19 cellular contexts compared by ENCODE assay signal in the genomic region with DNA sequence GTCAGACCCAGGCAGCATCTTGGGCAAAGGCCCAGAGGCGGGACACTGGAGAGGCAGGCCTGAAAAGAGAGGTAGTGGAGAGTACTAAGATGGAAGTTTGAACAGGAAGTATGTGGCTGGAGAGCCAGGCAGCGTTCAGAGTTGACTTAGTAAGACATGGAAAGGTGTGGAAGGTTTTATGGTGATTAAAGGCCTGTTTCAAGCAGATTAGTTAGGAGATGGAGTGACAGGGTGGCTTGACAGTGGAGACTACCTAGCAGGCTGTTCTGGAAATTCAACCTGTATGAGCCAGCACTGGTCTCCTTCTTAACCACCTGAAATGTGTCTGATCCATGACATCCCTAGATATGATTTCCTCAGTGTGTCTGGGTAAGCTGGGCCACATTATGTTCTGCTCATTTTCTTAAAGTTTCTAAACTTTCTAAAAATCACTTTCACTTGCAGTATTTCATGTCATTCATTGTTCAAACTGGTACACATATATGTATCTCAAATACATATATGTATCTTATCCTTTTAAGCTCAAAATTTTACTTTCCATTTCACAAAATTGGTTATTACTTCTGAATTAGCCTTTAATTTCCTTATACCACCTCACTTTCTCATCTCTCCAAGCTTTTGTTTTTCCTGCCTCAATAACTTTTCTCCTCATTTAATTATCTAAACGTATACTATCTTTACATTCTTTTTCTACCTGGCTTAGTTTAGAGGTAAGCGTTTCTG. TPM values are rescaled to one million over a fixed set of nuclear protein-coding genes. Genes with fewer than 3 reads are reported as not detected.
DNase-seq lines count a peak whose midpoint lies in the region; ATAC-seq, FAIRE-seq and TF ChIP-seq lines count a peak whose summit lies in the region.
"Had no signal": no experiment of that assay in that cellular context is flagged by ENCODE, and none has a peak within 500 bp of the region (broad histone marks: within the 10 kb centered on the region; RNA-seq: fewer than 3 reads in every experiment).

No MANE protein-coding gene starts in this region.

- peaks cover 3% of the 10 kb centered on the region for H3K27me3 Mint-ChIP-seq in GM23338 (ENCODE audit: insufficient read depth, low read depth, poor library complexity)
- peaks cover 49% of the 10 kb centered on the region for H3K27me3 Mint-ChIP-seq in central memory CD8-positive, alpha-beta T cell

- no peaks in the 10 kb centered on the region for H3K9me3 Mint-ChIP-seq in GM23338
- no peaks in the 10 kb centered on the region for H3K9me3 Mint-ChIP-seq in central memory CD8-positive, alpha-beta T cell

- H3K27me3 ChIP-seq in GM23338 (ENCODE audit: insufficient read depth) = no peaks in the 10 kb centered on the region
- no peaks in the 10 kb centered on the region for H3K27me3 ChIP-seq in keratinocyte (ENCODE audit: control insufficient read depth, extremely low read depth, insufficient read depth, low read length)
- 0 out of 2 replicates have a peak, but pooled peaks cover 1% of the 10 kb centered on the region for H3K27me3 ChIP-seq in GM23248 (replicated peaks; ENCODE audit: insufficient read depth)
- H3K27me3 ChIP-seq: BLaER1 had no signal

- H3K4me3 ChIP-seq in GM23338 (no peak overlapping the region), HEK293 (ENCODE audit: low read depth, low read length) (no peak overlapping the region), keratinocyte (ENCODE audit: control insufficient read depth in 2 of 3, extremely low read depth in 1 of 3, insufficient read depth in 2 of 3, low read depth in 1 of 3, low read length in 3 of 3) (no peak overlapping the region), GM23248 (no peak overlapping the region)
- H3K4me3 ChIP-seq: BLaER1, GM12878, HAP-1 had no signal

- 66 to 68% methylated on average over 4 of the region's 4 CpGs for WGBS in GM23248 (ENCODE audit: low coverage in 1 of 2, low lambda C conversion rate in 2 of 2, missing lambda C conversion rate in 2 of 2), 2 experiments

- no peak for TF ChIP-seq CTCF in GM23338 (conservative IDR thresholded peaks at IDR 0.05; ENCODE audit: low read depth in 2 of 2)
- TF ChIP-seq CTCF in HEK293 (tag by site-specific recombination; IDR thresholded peaks at IDR 0.05) = no peak
- no peak for TF ChIP-seq CTCF in keratinocyte (optimal IDR thresholded peaks at IDR 0.05 in 1 of 3, IDR thresholded peaks at IDR 0.05 in 1 of 3, conservative IDR thresholded peaks at IDR 0.05 in 1 of 3; ENCODE audit: extremely low read depth in 1 of 3, insufficient read depth in 2 of 3, low read length in 3 of 3)

- H3K9ac ChIP-seq in keratinocyte (ENCODE audit: control insufficient read depth, extremely low read depth, insufficient read depth, low read length) = no peak overlapping the region
- H3K9ac ChIP-seq in GM23248 = no peak overlapping the region
- H3K9ac ChIP-seq: BLaER1 had no signal

- no peak overlapping the region for H3K27ac Mint-ChIP-seq in GM23338
- H3K27ac Mint-ChIP-seq in central memory CD8-positive, alpha-beta T cell (ENCODE audit: low read depth) = peak overlapping the region; percentile 2
- H3K27ac Mint-ChIP-seq: CD14-positive monocyte; CD4-positive, alpha-beta memory T cell had no signal

- CTCF ChIA-PET in HEK293 (lab: Yijun Ruan, JAX) = interaction anchor here (0.6 to 0.9 kb wide), 2 partner anchors 19 to 70 kb away, joined by 3 to 4 read pairs; no protein-coding TSS in a partner anchor

- H3K36me3 ChIP-seq in GM23338 (ENCODE audit: insufficient read depth) (no peaks in the 10 kb centered on the region), HEK293 (ENCODE audit: control insufficient read depth in 2 of 2, insufficient read depth in 1 of 2, low read length in 2 of 2) (no peaks in the 10 kb centered on the region), keratinocyte (ENCODE audit: control insufficient read depth in 2 of 2, extremely low read depth in 1 of 2, insufficient read depth in 2 of 2, low read length in 2 of 2) (no peaks in the 10 kb centered on the region), GM23248 (ENCODE audit: low read depth) (no peaks in the 10 kb centered on the region)
- H3K36me3 ChIP-seq: BLaER1, HAP-1 had no signal

- dilution Hi-C loops in keratinocyte (cut with MboI; ENCODE audit: extremely low pct_ligation_motif_present, low sequenced_read_pairs) = no loop called here

- no peaks in the 10 kb centered on the region; the same call in 1 of the 2 replicates for H3K4me1 ChIP-seq in GM23338 (ENCODE audit: insufficient read depth)
- no peaks in the 10 kb centered on the region for H3K4me1 ChIP-seq in HEK293 (ENCODE audit: control insufficient read depth, insufficient read depth, low read length)
- H3K4me1 ChIP-seq in keratinocyte (ENCODE audit: control insufficient read depth, extremely low read depth, insufficient read depth, low read length) = no peaks in the 10 kb centered on the region
- peaks cover 7% of the 10 kb centered on the region; the same call in 1 of the 2 replicates for H3K4me1 ChIP-seq in GM23248 (ENCODE audit: insufficient read depth)
- H3K4me1 ChIP-seq: BLaER1, HAP-1 had no signal

- DNase-seq in GM23338 (ENCODE audit: low spot score) = no peak
- DNase-seq in central memory CD8-positive, alpha-beta T cell (ENCODE audit: low spot score in 2 of 2) = no peak
- DNase-seq in keratinocyte (ENCODE audit: low read depth, low spot score) = no peak
- no peak for DNase-seq in OCI-M1 (lab: John Stamatoyannopoulos, UW)
- DNase-seq in globus pallidus (ENCODE audit: low spot score) = no peak
- no peak for DNase-seq in GM23248
- no peak for DNase-seq in activated T-cell treated with anti-CD3 and anti-CD28 coated beads, Interleukin-2, amount 50 U/mL, for 1 hour
- DNase-seq: AML-193; CD4-positive, alpha-beta memory T cell; DMS79 treated with DMSO at 0.1 percent for 48 hours; GOT3; KG1 had no signal

- H3K79me2 ChIP-seq in GM23338 (replicated peaks; ENCODE audit: insufficient read depth) = no peaks in the 10 kb centered on the region
- no peaks in the 10 kb centered on the region for H3K79me2 ChIP-seq in keratinocyte (ENCODE audit: control insufficient read depth, insufficient read depth, low read length)
- no peaks in the 10 kb centered on the region for H3K79me2 ChIP-seq in GM23248 (ENCODE audit: insufficient read depth)

- H3K27ac ChIP-seq in GM23338 (ENCODE audit: low read depth) (no peak overlapping the region), HEK293 (ENCODE audit: extremely low read depth, low read depth, low read length) (no peak overlapping the region), keratinocyte (ENCODE audit: control insufficient read depth, insufficient read depth, low read length) (no peak overlapping the region), GM23248 (no peak overlapping the region)
- H3K27ac ChIP-seq: BLaER1 had no signal

- H3K4me2 ChIP-seq in GM23338 (no peak overlapping the region), keratinocyte (ENCODE audit: control insufficient read depth, extremely low read depth, insufficient read depth, low read depth, low read length) (no peak overlapping the region), GM23248 (ENCODE audit: unreplicated experiment) (no peak overlapping the region)
- H3K4me2 ChIP-seq: BLaER1 had no signal

- no peaks in the 10 kb centered on the region for H3K9me1 ChIP-seq in keratinocyte (ENCODE audit: control insufficient read depth, extremely low read depth, insufficient read depth, low read length)

- peaks cover 3% of the 10 kb centered on the region; the same call in 2 of the 3 replicates for H3K4me1 Mint-ChIP-seq in GM23338
- no peaks in the 10 kb centered on the region for H3K4me1 Mint-ChIP-seq in central memory CD8-positive, alpha-beta T cell
- H3K4me1 Mint-ChIP-seq: CD14-positive monocyte had no signal

- peak overlapping the region; percentile 45; the same call in 1 of the 2 replicates for H2AFZ ChIP-seq in GM23338
- H2AFZ ChIP-seq in keratinocyte (ENCODE audit: control insufficient read depth, low read length) = peak overlapping the region; percentile 16
- H2AFZ ChIP-seq in GM23248 = no peak overlapping the region

- H3K9me2 ChIP-seq in GM23338 (ENCODE audit: insufficient read depth) (no peaks in the 10 kb centered on the region; the same call in 1 of the 2 replicates), GM23248 (ENCODE audit: insufficient read depth) (0 out of 2 replicates have a peak, but pooled peaks cover 4% of the 10 kb centered on the region)

- H3F3A ChIP-seq in GM23338 (replicated peaks; ENCODE audit: low read depth) (no peaks in the 10 kb centered on the region), GM23248 (ENCODE audit: insufficient read depth) (no peaks in the 10 kb centered on the region)

- no peaks in the 10 kb centered on the region for H4K20me1 ChIP-seq in GM23338 (replicated peaks; ENCODE audit: insufficient read depth)
- no peaks in the 10 kb centered on the region for H4K20me1 ChIP-seq in keratinocyte (ENCODE audit: control insufficient read depth, extremely low read depth, insufficient read depth, low read length)
- no peaks in the 10 kb centered on the region for H4K20me1 ChIP-seq in GM23248 (ENCODE audit: insufficient read depth)
- H4K20me1 ChIP-seq: BLaER1 had no signal

- no peak for ATAC-seq in GM23338
- no peak for ATAC-seq in central memory CD8-positive, alpha-beta T cell (replicated peaks; ENCODE audit: extremely low read depth, poor library complexity, severe bottlenecking)
- ATAC-seq: GM12878 had no signal

- FAIRE-seq in keratinocyte (lab: Jason Lieb, UNC) = no peak
- FAIRE-seq: A204.1, GM12878 had no signal

- H3K36me3 Mint-ChIP-seq in GM23338 (ENCODE audit: low read depth) = no peaks in the 10 kb centered on the region
- no peaks in the 10 kb centered on the region for H3K36me3 Mint-ChIP-seq in central memory CD8-positive, alpha-beta T cell (ENCODE audit: insufficient read depth)
- H3K36me3 Mint-ChIP-seq: CD14-positive monocyte; CD4-positive, alpha-beta memory T cell had no signal

- POLR2A ChIA-PET in HEK293 (lab: Yijun Ruan, JAX) = no interaction called here

- in situ Hi-C loops in GM23248 (cut with MboI) = no loop called here

- no peak overlapping the region for H3K4me3 Mint-ChIP-seq in GM23338
- no peak overlapping the region for H3K4me3 Mint-ChIP-seq in central memory CD8-positive, alpha-beta T cell
- H3K4me3 Mint-ChIP-seq: CD14-positive monocyte; CD4-positive, alpha-beta memory T cell had no signal

- H3K9me3 ChIP-seq in HEK293 (ENCODE audit: control insufficient read depth, insufficient read depth, low read depth, low read length) (no peaks in the 10 kb centered on the region), keratinocyte (ENCODE audit: control insufficient read depth, low read depth, low read length) (no peaks in the 10 kb centered on the region), GM23248 (ENCODE audit: low read depth) (no peaks in the 10 kb centered on the region)
- H3K9me3 ChIP-seq: BLaER1, HAP-1 had no signal

RNA-seq across cellular contexts. Expression of gene ARL14, which starts 43.4 kb away (rescaled TPM):
- total RNA-seq in GM23338 (2014; rRNA removed; shearing (Covaris generic)) = not detected in 2 replicates
- polyA plus RNA-seq in GM23338 (2016; fragmentation: Nextera tagmentation; extraction: Ambion mirVana) = not detected in 2 replicates
- 0.76 to 2.4 TPM (median 1.6 TPM) in 3 replicates for polyA plus RNA-seq in keratinocyte
- 0.69 TPM for polyA plus RNA-seq in keratinocyte (2011; ENCODE audit: low read depth)
- polyA plus RNA-seq in keratinocyte (2011; cell fraction: cytosol; rRNA removed) = 0.92 and 1.3 TPM in 2 replicates
- polyA plus RNA-seq in keratinocyte (2011; cell fraction: nucleus; rRNA removed) = 2.6 and 3.3 TPM in 2 replicates
- polyA plus RNA-seq in keratinocyte (2012; ENCODE audit: low replicate concordance) = 0.22 and 1.1 TPM in 2 replicates
- 0.16 to 0.70 TPM in 2 of 3 replicates, not detected in the other for polyA minus RNA-seq in keratinocyte
- not detected for polyA minus RNA-seq in keratinocyte (2011; cell fraction: cytosol; rRNA and poly(A)+ RNA removed)
- polyA minus RNA-seq in keratinocyte (2011; cell fraction: nucleus; rRNA and poly(A)+ RNA removed) = 0.74 TPM in 1 of 2 replicates, not detected in the other
- not detected in 2 replicates for total RNA-seq in GM23248 (2014; rRNA removed; shearing (Covaris generic))
- polyA plus RNA-seq in GM23248 (2016; fragmentation: Nextera tagmentation; extraction: Ambion mirVana) = not detected in 2 replicates
- total RNA-seq: CD4-positive, alpha-beta memory T cell; G401; GM12878 had no signal
- polyA plus RNA-seq: CD14-positive monocyte; CD4-positive, alpha-beta memory T cell had no signal
